Comparison of ENCODE assay signal across 1 cellular context in the genomic region with DNA sequence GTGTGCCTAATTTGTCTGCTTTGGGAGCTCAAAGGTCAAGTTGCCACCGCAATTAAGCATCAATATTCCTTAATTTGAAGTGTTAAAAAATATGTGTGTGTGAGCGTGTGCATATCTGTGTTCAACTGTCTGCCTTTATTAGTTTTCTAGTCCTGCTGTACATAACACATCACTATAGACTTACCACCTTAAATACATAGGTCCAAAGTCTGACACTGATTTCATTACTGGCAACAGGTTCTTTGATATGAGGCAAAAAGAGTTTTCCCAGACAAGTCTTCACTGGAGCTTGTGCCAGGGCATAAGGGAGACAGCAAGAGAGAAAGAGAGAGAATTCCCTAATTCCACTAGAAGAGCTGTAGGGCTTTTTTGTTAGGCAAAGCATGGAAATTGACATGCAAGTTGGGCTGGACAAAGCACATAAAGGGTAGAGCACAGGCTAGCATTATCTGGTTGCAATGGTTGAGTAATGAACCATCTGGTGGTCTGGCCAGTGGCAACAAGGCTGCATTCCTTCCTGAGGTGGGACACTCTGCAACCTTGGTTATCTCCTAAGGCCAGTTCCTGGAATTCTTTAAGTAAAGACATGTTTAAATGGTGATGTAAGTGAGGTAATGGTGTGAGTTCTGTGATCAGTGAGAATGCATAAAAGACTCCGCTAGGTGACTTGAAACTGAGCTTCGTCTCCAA.
TF ChIP-seq lines count a peak whose summit lies in the region.

No MANE protein-coding gene starts in this region.

TF ChIP-seq in GM23338, 12 proteins besides CTCF, POLR2A, EP300 and RAD21:
- TF ChIP-seq ZNF462 (CRISPR knock-in tag; IDR thresholded peaks at IDR 0.05) = peak; percentile 93
- no peak for TF ChIP-seq JUNB (IDR thresholded peaks at IDR 0.05; ENCODE audit: unreplicated experiment)
- TF ChIP-seq ZNF331 (CRISPR knock-in tag; IDR thresholded peaks at IDR 0.05; ENCODE audit: low read depth) = no peak
- peak; percentile 61; the same call in 1 of the 2 replicates for TF ChIP-seq NANOG (IDR thresholded peaks at IDR 0.05; ENCODE audit: borderline replicate concordance)
- TF ChIP-seq CREB1 (CRISPR knock-in tag; IDR thresholded peaks at IDR 0.05; ENCODE audit: low read depth) = 0 out of 2 replicates have a peak, but pooled peaks have one; percentile 5
TF ChIP-seq in GM23338: peak in this region for 3.
